23 cellular contexts compared by ENCODE assay signal in genomic region chr1:226376300-226376699, GRCh38.
"Had no signal": no experiment of that assay in that cellular context is flagged by ENCODE, and none has a peak within 500 bp of the region (broad histone marks: within the 10 kb centered on the region; RNA-seq: fewer than 3 reads in every experiment).

No MANE protein-coding gene starts in this region.

- DNase-seq: IMR-90, KBM-7, MG63, NCI-H1092, NCI-H1105 treated with DMSO at 0.1 percent for 48 hours, NCI-H1417 treated with DMSO at 0.1 percent for 48 hours, NCI-H146, NCI-H1694 treated with DMSO at 0.1 percent for 48 hours, NCI-H1930, NCI-H2081, NCI-H2107, NCI-H2227 treated with DMSO at 0.1 percent for 48 hours, NCI-H524 treated with DMSO at 0.1 percent for 48 hours, NCI-H69, NCI-H774, Right ventricle myocardium superior, RPMI8226, SIG-M5, SK-N-SH, SW 1271 had no signal

- H3K9me3 ChIP-seq: MG63, SJSA1, SK-N-SH had no signal

- H3K4me1 ChIP-seq: SJSA1 had no signal

- H3K4me2 ChIP-seq: SK-N-SH had no signal

- H3K27me3 ChIP-seq: MG63, SJSA1 had no signal

- H3K9ac ChIP-seq: SK-N-SH had no signal

- H3K27ac ChIP-seq: SJSA1 had no signal

- ATAC-seq: HepG2 had no signal

- FAIRE-seq: HepG2, RCC 7860 had no signal

- H3K4me3 ChIP-seq: MG63, SJSA1 had no signal
